ENCODE assay signal across 24 cellular contexts in genomic region chr15:60417112-60417511, GRCh38.
"Had no signal": no experiment of that assay in that cellular context is flagged by ENCODE, and none has a peak within 500 bp of the region (broad histone marks: within the 10 kb centered on the region; RNA-seq: fewer than 3 reads in every experiment).

No MANE protein-coding gene starts in this region.

- H3K27me3 Mint-ChIP-seq: naive B cell; stimulated activated memory B cell treated with anti-CD40 and anti-IgM and Interleukin-4, amounts not matched to agents 10 μg/mL and 1 μg/mL and 100 μg/mL, for 72 hours; stimulated activated naive CD8-positive, alpha-beta T cell treated with anti-CD3 and anti-CD28 coated beads, Interleukin-15, amount 100 ng/mL, for 72 hours; type B pancreatic cell had no signal

- H3K36me3 Mint-ChIP-seq: naive B cell had no signal

- H3K4me1 Mint-ChIP-seq: naive B cell; natural killer cell; stimulated activated memory B cell treated with anti-CD40 and anti-IgM and Interleukin-4, amounts not matched to agents 10 μg/mL and 1 μg/mL and 100 μg/mL, for 72 hours; stimulated activated naive CD8-positive, alpha-beta T cell treated with anti-CD3 and anti-CD28 coated beads, Interleukin-15, amount 100 ng/mL, for 72 hours had no signal

- H3K27ac Mint-ChIP-seq: mesothelial cell of epicardium; natural killer cell; stimulated activated memory B cell treated with anti-CD40 and anti-IgM and Interleukin-4, amounts not matched to agents 10 μg/mL and 1 μg/mL and 100 μg/mL, for 72 hours; type B pancreatic cell had no signal

- H3K36me3 ChIP-seq: ovary, prostate gland, uterus had no signal

- H3K4me1 ChIP-seq: prostate gland, spleen, uterus had no signal

- DNase-seq: islet precursor cell; left ventricle myocardium inferior; mesendoderm; naive B cell; natural killer cell; ovary; posterior cingulate gyrus; retina; right cardiac atrium; spleen; stimulated activated CD4-positive, alpha-beta T cell treated with anti-CD3 and anti-CD28 coated beads, Interleukin-4, amount 100 ng/mL, for 4 hours; stimulated activated CD8-positive, alpha-beta memory T cell treated with anti-CD3 and anti-CD28 coated beads, Interleukin-4, amount 100 ng/mL, for 48 hours; stimulated activated naive CD4-positive, alpha-beta T cell treated with Interleukin-2 at 50 U/mL for 16 hours; stimulated activated naive CD8-positive, alpha-beta T cell treated with anti-CD3 and anti-CD28 coated beads, Interleukin-15, amount 100 ng/mL, for 72 hours; substantia nigra; uterus had no signal

- ATAC-seq: natural killer cell; right cardiac atrium; sciatic nerve; stimulated activated memory B cell treated with anti-CD40 and anti-IgM and Interleukin-4, amounts not matched to agents 10 μg/mL and 1 μg/mL and 100 μg/mL, for 72 hours; stimulated activated naive CD8-positive, alpha-beta T cell treated with anti-CD3 and anti-CD28 coated beads, Interleukin-15, amount 100 ng/mL, for 72 hours had no signal

- H3K4me3 Mint-ChIP-seq: mesothelial cell of epicardium; naive B cell; natural killer cell; stimulated activated memory B cell treated with anti-CD40 and anti-IgM and Interleukin-4, amounts not matched to agents 10 μg/mL and 1 μg/mL and 100 μg/mL, for 72 hours; stimulated activated naive CD8-positive, alpha-beta T cell treated with anti-CD3 and anti-CD28 coated beads, Interleukin-15, amount 100 ng/mL, for 72 hours; type B pancreatic cell had no signal

- H3K27me3 ChIP-seq: ovary, spleen, tibial nerve, uterus had no signal

- H3K27ac ChIP-seq: left ventricle myocardium inferior, ovary, prostate gland, skin epidermis, spleen, tibial nerve, uterus had no signal

- H3K4me3 ChIP-seq: left ventricle myocardium inferior, lung, ovary, prostate gland, skin epidermis, spleen, tibial nerve, uterus had no signal

- H3K9me3 Mint-ChIP-seq: mesothelial cell of epicardium; naive B cell; natural killer cell; stimulated activated memory B cell treated with anti-CD40 and anti-IgM and Interleukin-4, amounts not matched to agents 10 μg/mL and 1 μg/mL and 100 μg/mL, for 72 hours; stimulated activated naive CD8-positive, alpha-beta T cell treated with anti-CD3 and anti-CD28 coated beads, Interleukin-15, amount 100 ng/mL, for 72 hours had no signal

- H3K9me3 ChIP-seq: left ventricle myocardium inferior, ovary, prostate gland, spleen, tibial nerve, uterus had no signal
